Comparison of ENCODE assay signal across 8 cellular contexts in genomic region chr6:137809895-137810553, GRCh38. TPM values are rescaled to one million over a fixed set of nuclear protein-coding genes. Genes with fewer than 3 reads are reported as not detected.
A peak's percentile ranks its signal among the peaks of the same experiment; 100 is the strongest.
DNase-seq lines count a peak whose midpoint lies in the region; ATAC-seq, FAIRE-seq and TF ChIP-seq lines count a peak whose summit lies in the region.
"Not testable (repeated sequence)": the region's sequence is repeated elsewhere in the genome, so short reads cannot be mapped to it uniquely, and the experiment has no call there.

No MANE protein-coding gene starts in this region.

- DNase-seq in CD4-positive, CD25-positive, alpha-beta regulatory T cell; T-helper 17 cell; activated CD8-positive, alpha-beta memory T cell treated with anti-CD3 and anti-CD28 coated beads, Interleukin-2, amount 10 ng/mL, durations not matched to agents 7 days and 5 days; activated naive CD4-positive, alpha-beta T cell treated with anti-CD3 and anti-CD28 coated beads, Interleukin-2, amount 50 U/mL, for 72 hours (ENCODE audit: low spot score in 2 of 2); central memory CD8-positive, alpha-beta T cell (ENCODE audit: low spot score in 2 of 2); HepG2 (ENCODE audit: low spot score); stimulated activated effector memory CD8-positive, alpha-beta T cell treated with anti-CD3 and anti-CD28 coated beads, Interleukin-12 subunit alpha, Interleukin-12 subunit beta, amount 100 ng/mL, for 72 hours (ENCODE audit: low spot score in 2 of 2): not testable (repeated sequence)

- not testable (repeated sequence) for ATAC-seq in CD4-positive, CD25-positive, alpha-beta regulatory T cell (ENCODE audit: low read depth in 2 of 2); T-helper 17 cell; activated CD8-positive, alpha-beta memory T cell treated with anti-CD3 and anti-CD28 coated beads, Interleukin-2, amount 10 ng/mL, durations not matched to agents 7 days and 5 days; activated naive CD4-positive, alpha-beta T cell treated with anti-CD3 and anti-CD28 coated beads, Interleukin-2, amount 50 U/mL, for 72 hours; central memory CD8-positive, alpha-beta T cell (replicated peaks; ENCODE audit: extremely low read depth, poor library complexity, severe bottlenecking); HepG2; stimulated activated effector memory CD8-positive, alpha-beta T cell treated with anti-CD3 and anti-CD28 coated beads, Interleukin-12 subunit alpha, Interleukin-12 subunit beta, amount 100 ng/mL, for 72 hours

- WGBS in HepG2 (ENCODE audit: low lambda C conversion rate): 91% methylated on average over 7 of the region's 7 CpGs

- POLR2A ChIA-PET in HEK293 (lab: Yijun Ruan, JAX): not testable (repeated sequence)
- POLR2A ChIA-PET in HepG2 (lab: Yijun Ruan, JAX): interaction anchor here (1.1 to 4.6 kb wide), 7 partner anchors 10 to 102 kb away, joined by 3 to 27 read pairs (median 7); partner anchors contain the start of gene TNFAIP3

- H4K20me1 ChIP-seq in HepG2 (ENCODE audit: insufficient read depth, low read length): not testable (repeated sequence)

- H3K4me3 ChIP-seq in CD4-positive, CD25-positive, alpha-beta regulatory T cell (ENCODE audit: low read depth, low read length); HEK293 (ENCODE audit: low read depth, low read length); HepG2 (replicated peaks in 1 of 3; ENCODE audit: insufficient read depth in 1 of 3, low read depth in 2 of 3, low read length in 3 of 3): not testable (repeated sequence)

- H3K36me3 Mint-ChIP-seq in CD4-positive, CD25-positive, alpha-beta regulatory T cell; T-helper 17 cell (ENCODE audit: low read depth); activated CD8-positive, alpha-beta memory T cell treated with anti-CD3 and anti-CD28 coated beads, Interleukin-2, amount 10 ng/mL, durations not matched to agents 7 days and 5 days; central memory CD8-positive, alpha-beta T cell (ENCODE audit: insufficient read depth); stimulated activated effector memory CD8-positive, alpha-beta T cell treated with anti-CD3 and anti-CD28 coated beads, Interleukin-12 subunit alpha, Interleukin-12 subunit beta, amount 100 ng/mL, for 72 hours: not testable (repeated sequence)
- H3K36me3 Mint-ChIP-seq in activated naive CD4-positive, alpha-beta T cell treated with anti-CD3 and anti-CD28 coated beads, Interleukin-2, amount 50 U/mL, for 72 hours: peaks cover 6 to 21% of the 10 kb centered on the region in 2 donors

- not testable (repeated sequence) for H3K27me3 Mint-ChIP-seq in CD4-positive, CD25-positive, alpha-beta regulatory T cell; T-helper 17 cell; activated CD8-positive, alpha-beta memory T cell treated with anti-CD3 and anti-CD28 coated beads, Interleukin-2, amount 10 ng/mL, durations not matched to agents 7 days and 5 days; central memory CD8-positive, alpha-beta T cell

- not testable (repeated sequence) for TF ChIP-seq POLR2A in HepG2 (IDR thresholded peaks at IDR 0.05; ENCODE audit: insufficient read depth in 1 of 2, low read depth in 2 of 2, low read length in 2 of 2)

- peak overlapping the region; percentile 61; the same call in 1 of the 2 replicates for H3K4me2 ChIP-seq in HepG2 (ENCODE audit: low read depth, low read length)

- H3K27me3 ChIP-seq in CD4-positive, CD25-positive, alpha-beta regulatory T cell (ENCODE audit: control insufficient read depth, insufficient read depth, low read length); HepG2 (ENCODE audit: control insufficient read depth in 1 of 2, insufficient read depth in 2 of 2, low read length in 2 of 2): not testable (repeated sequence)

- not testable (repeated sequence) for TF ChIP-seq RAD21 in HepG2 (CRISPR knock-in tag; IDR thresholded peaks at IDR 0.05)

- H3K4me1 ChIP-seq in CD4-positive, CD25-positive, alpha-beta regulatory T cell (ENCODE audit: control insufficient read depth, insufficient read depth, low read length, poor library complexity, severe bottlenecking): peaks cover 28% of the 10 kb centered on the region
- not testable (repeated sequence) for H3K4me1 ChIP-seq in HEK293 (ENCODE audit: control insufficient read depth, insufficient read depth, low read length)
- peaks cover 65% of the 10 kb centered on the region for H3K4me1 ChIP-seq in HepG2 (ENCODE audit: insufficient read depth, low read length)

- BruUV-seq in HepG2 (replicated peaks; lab: Mats Ljungman, UMichigan): not testable (repeated sequence)

- not testable (repeated sequence) for H3K4me3 Mint-ChIP-seq in CD4-positive, CD25-positive, alpha-beta regulatory T cell; T-helper 17 cell; activated CD8-positive, alpha-beta memory T cell treated with anti-CD3 and anti-CD28 coated beads, Interleukin-2, amount 10 ng/mL, durations not matched to agents 7 days and 5 days; central memory CD8-positive, alpha-beta T cell
- peak overlapping the region; percentile 28 for H3K4me3 Mint-ChIP-seq in stimulated activated effector memory CD8-positive, alpha-beta T cell treated with anti-CD3 and anti-CD28 coated beads, Interleukin-12 subunit alpha, Interleukin-12 subunit beta, amount 100 ng/mL, for 72 hours

- peak overlapping the region; percentile 91 for H3K27ac ChIP-seq in CD4-positive, CD25-positive, alpha-beta regulatory T cell (ENCODE audit: insufficient read depth, low read length, poor library complexity, severe bottlenecking)
- H3K27ac ChIP-seq in HEK293 (ENCODE audit: extremely low read depth, low read depth, low read length): not testable (repeated sequence)
- peak overlapping the region; percentile 67 for H3K27ac ChIP-seq in HepG2 (ENCODE audit: extremely low read length, insufficient read depth, low read length)

- H2AFZ ChIP-seq in HepG2 (ENCODE audit: low read length): not testable (repeated sequence)

- H3K9me3 ChIP-seq in CD4-positive, CD25-positive, alpha-beta regulatory T cell (ENCODE audit: control insufficient read depth in 2 of 2, low read length in 2 of 2); HEK293 (ENCODE audit: control insufficient read depth, insufficient read depth, low read depth, low read length); T-helper 17 cell (ENCODE audit: control insufficient read depth, low read length, poor library complexity, severe bottlenecking); HepG2 (ENCODE audit: low read length): not testable (repeated sequence)

- peak overlapping the region in 2 of 3 donors; percentile 80 to 97 for H3K27ac Mint-ChIP-seq in CD4-positive, CD25-positive, alpha-beta regulatory T cell
- peak overlapping the region; percentile 96 for H3K27ac Mint-ChIP-seq in T-helper 17 cell
- peak overlapping the region; percentile 30 for H3K27ac Mint-ChIP-seq in activated CD8-positive, alpha-beta memory T cell treated with anti-CD3 and anti-CD28 coated beads, Interleukin-2, amount 10 ng/mL, durations not matched to agents 7 days and 5 days
- H3K27ac Mint-ChIP-seq in activated naive CD4-positive, alpha-beta T cell treated with anti-CD3 and anti-CD28 coated beads, Interleukin-2, amount 50 U/mL, for 72 hours: peak overlapping the region; percentile 93 to 96
- peak overlapping the region; percentile 96 for H3K27ac Mint-ChIP-seq in central memory CD8-positive, alpha-beta T cell (ENCODE audit: low read depth)
- peak overlapping the region; percentile 67 for H3K27ac Mint-ChIP-seq in stimulated activated effector memory CD8-positive, alpha-beta T cell treated with anti-CD3 and anti-CD28 coated beads, Interleukin-12 subunit alpha, Interleukin-12 subunit beta, amount 100 ng/mL, for 72 hours

- H3K9me3 Mint-ChIP-seq in CD4-positive, CD25-positive, alpha-beta regulatory T cell; activated CD8-positive, alpha-beta memory T cell treated with anti-CD3 and anti-CD28 coated beads, Interleukin-2, amount 10 ng/mL, durations not matched to agents 7 days and 5 days (ENCODE audit: low read depth); central memory CD8-positive, alpha-beta T cell; stimulated activated effector memory CD8-positive, alpha-beta T cell treated with anti-CD3 and anti-CD28 coated beads, Interleukin-12 subunit alpha, Interleukin-12 subunit beta, amount 100 ng/mL, for 72 hours: not testable (repeated sequence)
- peaks cover 9 to 19% of the 10 kb centered on the region in 2 donors for H3K9me3 Mint-ChIP-seq in activated naive CD4-positive, alpha-beta T cell treated with anti-CD3 and anti-CD28 coated beads, Interleukin-2, amount 50 U/mL, for 72 hours

- not testable (repeated sequence) for H3K36me3 ChIP-seq in CD4-positive, CD25-positive, alpha-beta regulatory T cell (ENCODE audit: control insufficient read depth, insufficient read depth, low read length); HEK293 (ENCODE audit: control insufficient read depth in 2 of 2, insufficient read depth in 1 of 2, low read length in 2 of 2); HepG2 (replicated peaks in 1 of 2; ENCODE audit: control insufficient read depth in 1 of 2, insufficient read depth in 2 of 2, low read length in 2 of 2)

- not testable (repeated sequence) for H3K79me2 ChIP-seq in HepG2 (ENCODE audit: insufficient read depth, low read length)

- in situ Hi-C loops in HepG2 (cut with HindIII; ENCODE audit: extremely low pct_ligation_motif_present, low pct_unique_long_range_greater_than_20kb): loop anchor here (5.0 to 10.0 kb wide), 2 partner anchors 55 to 103 kb away; partner anchors contain the start of gene TNFAIP3

- TF ChIP-seq CTCF in HEK293 (tag by site-specific recombination; IDR thresholded peaks at IDR 0.05); HepG2 (CRISPR knock-in tag; IDR thresholded peaks at IDR 0.05): not testable (repeated sequence)

- intact Hi-C loops in HepG2 (cut with micrococcal nuclease; ENCODE audit: unreplicated experiment): loop anchor here (2.0 to 10.0 kb wide), 2 partner anchors 57 to 135 kb away; partner anchors contain the start of gene TNFAIP3

- CTCF ChIA-PET in HEK293 (lab: Yijun Ruan, JAX): interaction anchor here (0.6 to 2.9 kb wide), 5 partner anchors 10 to 404 kb away, joined by 3 to 17 read pairs (median 11); no protein-coding TSS in a partner anchor
- CTCF ChIA-PET in activated CD8-positive, alpha-beta memory T cell treated with anti-CD3 and anti-CD28 coated beads, Interleukin-2, amount 10 ng/mL, durations not matched to agents 7 days and 5 days (lab: Charles Lee): interaction anchor here (0.7 to 4.3 kb wide), 9 partner anchors 10 to 129 kb away, joined by 3 to 32 read pairs (median 5); partner anchors contain the start of gene TNFAIP3
- CTCF ChIA-PET in HepG2 (lab: Yijun Ruan, JAX; ENCODE audit: low intra/inter-chr PET ratio, low total read pairs): not testable (repeated sequence)

- not testable (repeated sequence) for FAIRE-seq in HepG2 (lab: Jason Lieb, UNC)

- 0 out of 2 replicates have a peak overlapping the region, but pooled peaks have one; percentile 55 for H3K9ac ChIP-seq in HepG2 (ENCODE audit: insufficient read depth, low read depth, low read length)

- not testable (repeated sequence) for TF ChIP-seq EP300 in HepG2 (IDR thresholded peaks at IDR 0.05; ENCODE audit: low read depth in 2 of 2, low read length in 2 of 2); HepG2 (CRISPR knock-in tag; IDR thresholded peaks at IDR 0.05; ENCODE audit: borderline replicate concordance)

- H3K4me1 Mint-ChIP-seq in CD4-positive, CD25-positive, alpha-beta regulatory T cell: peaks cover 31 to 48% (median 42%) of the 10 kb centered on the region in 4 donors
- peaks cover 24% of the 10 kb centered on the region for H3K4me1 Mint-ChIP-seq in T-helper 17 cell
- H3K4me1 Mint-ChIP-seq in activated CD8-positive, alpha-beta memory T cell treated with anti-CD3 and anti-CD28 coated beads, Interleukin-2, amount 10 ng/mL, durations not matched to agents 7 days and 5 days: peaks cover 34% of the 10 kb centered on the region
- H3K4me1 Mint-ChIP-seq in central memory CD8-positive, alpha-beta T cell: peaks cover 30% of the 10 kb centered on the region
- H3K4me1 Mint-ChIP-seq in stimulated activated effector memory CD8-positive, alpha-beta T cell treated with anti-CD3 and anti-CD28 coated beads, Interleukin-12 subunit alpha, Interleukin-12 subunit beta, amount 100 ng/mL, for 72 hours: peaks cover 50% of the 10 kb centered on the region

RNA-seq across cellular contexts. Expression of gene TNFAIP3, which starts 57.0 kb away (rescaled TPM):
- 3,783 TPM for total RNA-seq in CD4-positive, CD25-positive, alpha-beta regulatory T cell
- 100 to 1,000 TPM in 2 of 4 donors, 10 to 100 TPM in 2; 70.5 to 103 (median 86.4) TPM for polyA plus RNA-seq in CD4-positive, CD25-positive, alpha-beta regulatory T cell
- 1,000 to 10,000 TPM; 4,032 to 4,607 TPM for total RNA-seq in T-helper 17 cell
- total RNA-seq in activated CD8-positive, alpha-beta memory T cell treated with anti-CD3 and anti-CD28 coated beads, Interleukin-2, amount 10 ng/mL, durations not matched to agents 7 days and 5 days: 100 to 1,000 TPM in 1 of 2 experiments, 10 to 100 TPM in 1; 86.7 to 225 TPM
- 100 to 1,000 TPM; 217 to 268 TPM for total RNA-seq in activated naive CD4-positive, alpha-beta T cell treated with anti-CD3 and anti-CD28 coated beads, Interleukin-2, amount 50 U/mL, for 72 hours
- 24.7 and 28.2 TPM in 2 replicates for total RNA-seq in HepG2 (2016; rRNA removed; fragmentation: Illumina TruSeq; extraction: Trizol)
- 2.2 and 2.6 TPM in 2 replicates for total RNA-seq in HepG2 (2016; cell fraction: cytosol; rRNA removed; fragmentation: Illumina TruSeq; extraction: Trizol; ENCODE audit: low read depth)
- total RNA-seq in HepG2 (2016; cell fraction: insoluble cytoplasmic fraction; rRNA removed; fragmentation: Illumina TruSeq; extraction: Trizol): 18.9 and 27.7 TPM in 2 replicates
- 8.2 and 8.6 TPM in 2 replicates for total RNA-seq in HepG2 (2016; cell fraction: membrane; rRNA removed; fragmentation: Illumina TruSeq; extraction: Trizol)
- 61.9 and 64.1 TPM in 2 replicates for total RNA-seq in HepG2 (2016; cell fraction: nucleus; rRNA removed; fragmentation: Illumina TruSeq; extraction: Trizol)
- polyA plus RNA-seq in HepG2 (2011; rRNA removed): 47.1 and 49.6 TPM in 2 replicates
- polyA plus RNA-seq in HepG2 (2011; cell fraction: cytosol; rRNA removed): 22.2 and 24.7 TPM in 2 replicates
- polyA plus RNA-seq in HepG2 (2011; cell fraction: nucleus; rRNA removed): 144 and 150 TPM in 2 replicates
- polyA plus RNA-seq in HepG2 (2012): 30.0 and 33.6 TPM in 2 replicates
- polyA plus RNA-seq in HepG2 (2016; cell fraction: cytosol; fragmentation: Illumina TruSeq; extraction: Trizol; ENCODE audit: low read depth): 1.00 and 1.1 TPM in 2 replicates
- polyA plus RNA-seq in HepG2 (2016; cell fraction: insoluble cytoplasmic fraction; fragmentation: Illumina TruSeq; extraction: Trizol; ENCODE audit: low read depth): 21.4 and 27.8 TPM in 2 replicates
- polyA plus RNA-seq in HepG2 (2016; cell fraction: membrane; fragmentation: Illumina TruSeq; extraction: Trizol; ENCODE audit: low read depth): 3.4 and 4.2 TPM in 2 replicates
- 121 and 138 TPM in 2 replicates for polyA plus RNA-seq in HepG2 (2016; cell fraction: nucleus; fragmentation: Illumina TruSeq; extraction: Trizol; ENCODE audit: insufficient read depth, low read depth)
- polyA minus RNA-seq in HepG2 (2011; rRNA and poly(A)+ RNA removed; ENCODE audit: low replicate concordance): 2.9 and 35.1 TPM in 2 replicates
- 30.0 and 32.5 TPM in 2 replicates for polyA minus RNA-seq in HepG2 (2011; cell fraction: cytosol; rRNA and poly(A)+ RNA removed)
- polyA minus RNA-seq in HepG2 (2011; cell fraction: nucleus; rRNA and poly(A)+ RNA removed): 52.7 and 61.8 TPM in 2 replicates

Comparison
In these comparisons a context has a peak if more than half of its experiments do, and no peak if none do; other contexts are left out.
1. H3K27ac Mint-ChIP-seq: peak in every context shown above with its lines; median percentile 96 in T-helper 17 cell; 96 in central memory CD8-positive, alpha-beta T cell; 94 in activated naive CD4-positive, alpha-beta T cell treated with anti-CD3 and anti-CD28 coated beads, Interleukin-2, amount 50 U/mL, for 72 hours; 88 in CD4-positive, CD25-positive, alpha-beta regulatory T cell; 67 in stimulated activated effector memory CD8-positive, alpha-beta T cell treated with anti-CD3 and anti-CD28 coated beads, Interleukin-12 subunit alpha, Interleukin-12 subunit beta, amount 100 ng/mL, for 72 hours; 30 in activated CD8-positive, alpha-beta memory T cell treated with anti-CD3 and anti-CD28 coated beads, Interleukin-2, amount 10 ng/mL, durations not matched to agents 7 days and 5 days.
2. RNA of gene TNFAIP3, which starts 57.0 kb away (total RNA-seq): 4,032 to 4,607 TPM in T-helper 17 cell and 3,783 TPM in CD4-positive, CD25-positive, alpha-beta regulatory T cell (single experiment); 217 to 268 TPM in activated naive CD4-positive, alpha-beta T cell treated with anti-CD3 and anti-CD28 coated beads, Interleukin-2, amount 50 U/mL, for 72 hours, 86.7 to 225 TPM in activated CD8-positive, alpha-beta memory T cell treated with anti-CD3 and anti-CD28 coated beads, Interleukin-2, amount 10 ng/mL, durations not matched to agents 7 days and 5 days and 2.2 to 64.1 TPM in HepG2; every median in the first group is over 10 times any median in the second.